ENCODE assay signal across 22 cellular contexts in genomic region chr1:66413139-66413755, GRCh38.
DNase-seq lines count a peak whose midpoint lies in the region; ATAC-seq and TF ChIP-seq lines count a peak whose summit lies in the region.
"Had no signal": no experiment of that assay in that cellular context is flagged by ENCODE, and none has a peak within 500 bp of the region (broad histone marks: within the 10 kb centered on the region; RNA-seq: fewer than 3 reads in every experiment).

No MANE protein-coding gene starts in this region.

- no peaks in the 10 kb centered on the region for H3K9me2 ChIP-seq in Loucy (replicated peaks; ENCODE audit: low read depth, low read length)

- H3K9me3 Mint-ChIP-seq in stimulated activated naive CD8-positive, alpha-beta T cell treated with anti-CD3 and anti-CD28 coated beads, Interleukin-15, Interleukin-2, amounts not matched to agents 100 ng/mL and 50 ng/mL, for 24 hours = peaks cover 32% of the 10 kb centered on the region
- H3K9me3 Mint-ChIP-seq in HFFc6 = peaks cover 16% of the 10 kb centered on the region
- peaks cover 44% of the 10 kb centered on the region for H3K9me3 Mint-ChIP-seq in nephron
- H3K9me3 Mint-ChIP-seq in H9 = peaks cover 36 to 41% of the 10 kb centered on the region in 2 experiments

- peak overlapping the region; percentile 15 for H3K4me2 ChIP-seq in Loucy (ENCODE audit: low read depth, low read length, poor library complexity, severe bottlenecking)
- no peak overlapping the region for H3K4me2 ChIP-seq in H9 (ENCODE audit: insufficient read depth, insufficient read length, low read length)

- peaks cover 9% of the 10 kb centered on the region for H3K36me3 Mint-ChIP-seq in stimulated activated naive CD8-positive, alpha-beta T cell treated with anti-CD3 and anti-CD28 coated beads, Interleukin-15, Interleukin-2, amounts not matched to agents 100 ng/mL and 50 ng/mL, for 24 hours (ENCODE audit: low read depth)
- peaks cover 13% of the 10 kb centered on the region for H3K36me3 Mint-ChIP-seq in HFFc6 (ENCODE audit: low read depth)
- no peaks in the 10 kb centered on the region for H3K36me3 Mint-ChIP-seq in nephron (ENCODE audit: low read depth)
- peaks cover 3 to 43% (median 28%) of the 10 kb centered on the region in 3 experiments; a peak in 6 of 7 replicates for H3K36me3 Mint-ChIP-seq in H9 (ENCODE audit: insufficient read depth in 1 of 3, low read depth in 3 of 3)

- no peak overlapping the region for H3K4me3 Mint-ChIP-seq in stimulated activated naive CD8-positive, alpha-beta T cell treated with anti-CD3 and anti-CD28 coated beads, Interleukin-15, Interleukin-2, amounts not matched to agents 100 ng/mL and 50 ng/mL, for 24 hours
- H3K4me3 Mint-ChIP-seq in HFFc6 = no peak overlapping the region
- H3K4me3 Mint-ChIP-seq in nephron = no peak overlapping the region
- H3K4me3 Mint-ChIP-seq in H9 = no peak overlapping the region
- H3K4me3 Mint-ChIP-seq: activated B cell treated with CpG ODN at 0.5 μM for 24 hours; effector memory CD8-positive, alpha-beta T cell; T-helper 1 cell treated with Interleukin-12 subunit alpha and Interleukin-12 subunit beta and Interleukin-4 antibody, amounts not matched to agents 30 μg/mL and 1 μg/mL, for 36 hours had no signal

- no peak overlapping the region for H2BK120ac ChIP-seq in H9 (ENCODE audit: low read depth, low read length, poor library complexity, severe bottlenecking)

- TF ChIP-seq CTCF in HFFc6 (IDR thresholded peaks at IDR 0.05) (no peak), Loucy (conservative IDR thresholded peaks at IDR 0.05; ENCODE audit: low read length) (no peak), nephron (IDR thresholded peaks at IDR 0.05; ENCODE audit: unreplicated experiment in 3 of 3) (no peak), H9 (conservative IDR thresholded peaks at IDR 0.05) (no peak)

- no peak overlapping the region for H3K27ac ChIP-seq in H9 (ENCODE audit: insufficient read length, low read depth, low read length)
- H3K27ac ChIP-seq: adrenal gland, neutrophil, right atrium auricular region, uterus had no signal

- H4K20me1 ChIP-seq in Loucy (ENCODE audit: insufficient read depth, low read length, poor library complexity, severe bottlenecking) (no peaks in the 10 kb centered on the region), H9 (ENCODE audit: control insufficient read depth, insufficient read depth, insufficient read length) (no peaks in the 10 kb centered on the region)

- no peaks in the 10 kb centered on the region for H3K36me3 ChIP-seq in Loucy (ENCODE audit: insufficient read depth, low read length)
- H3K36me3 ChIP-seq: adrenal gland, neutrophil, right atrium auricular region, uterus had no signal

- H3K27ac Mint-ChIP-seq in stimulated activated naive CD8-positive, alpha-beta T cell treated with anti-CD3 and anti-CD28 coated beads, Interleukin-15, Interleukin-2, amounts not matched to agents 100 ng/mL and 50 ng/mL, for 24 hours = peak overlapping the region; percentile 20
- H3K27ac Mint-ChIP-seq in HFFc6 (peak overlapping the region; percentile 22; the same call in 1 of the 2 replicates), nephron (peak overlapping the region in 2 of 3 experiments; percentile 6 to 81), H9 (no peak overlapping the region)
- H3K27ac Mint-ChIP-seq: activated B cell treated with CpG ODN at 0.5 μM for 24 hours; effector memory CD8-positive, alpha-beta T cell; T-helper 1 cell treated with Interleukin-12 subunit alpha and Interleukin-12 subunit beta and Interleukin-4 antibody, amounts not matched to agents 30 μg/mL and 1 μg/mL, for 36 hours had no signal

- H3F3A ChIP-seq in Loucy (ENCODE audit: low read depth) = no peaks in the 10 kb centered on the region

- H2BK15ac ChIP-seq in H9 (ENCODE audit: low read depth, low read length) = no peak overlapping the region

- H3K4me1 Mint-ChIP-seq in stimulated activated naive CD8-positive, alpha-beta T cell treated with anti-CD3 and anti-CD28 coated beads, Interleukin-15, Interleukin-2, amounts not matched to agents 100 ng/mL and 50 ng/mL, for 24 hours (ENCODE audit: low read depth) = peaks cover 13% of the 10 kb centered on the region
- H3K4me1 Mint-ChIP-seq in HFFc6 (ENCODE audit: low read depth) = peaks cover 47% of the 10 kb centered on the region
- H3K4me1 Mint-ChIP-seq in nephron = peaks cover 15% of the 10 kb centered on the region
- peaks cover 9 to 10% of the 10 kb centered on the region in 2 experiments for H3K4me1 Mint-ChIP-seq in H9

- no peak overlapping the region for H2BK12ac ChIP-seq in H9 (ENCODE audit: insufficient read length, low read depth, low read length)

- no peak overlapping the region for H3K23ac ChIP-seq in H9 (ENCODE audit: insufficient read length, low read depth, low read length)

- H3K27me3 Mint-ChIP-seq in stimulated activated naive CD8-positive, alpha-beta T cell treated with anti-CD3 and anti-CD28 coated beads, Interleukin-15, Interleukin-2, amounts not matched to agents 100 ng/mL and 50 ng/mL, for 24 hours = no peaks in the 10 kb centered on the region
- H3K27me3 Mint-ChIP-seq in HFFc6 (ENCODE audit: insufficient read depth) (peaks cover 3% of the 10 kb centered on the region; the same call in 1 of the 2 replicates), nephron (ENCODE audit: low read depth) (no peaks in the 10 kb centered on the region), H9 (ENCODE audit: low read depth) (peaks cover 5% of the 10 kb centered on the region; the same call in 1 of the 2 replicates)
- H3K27me3 Mint-ChIP-seq: activated B cell treated with CpG ODN at 0.5 μM for 24 hours; effector memory CD8-positive, alpha-beta T cell had no signal

- H3K79me2 ChIP-seq in Loucy (ENCODE audit: insufficient read depth, low read length) (no peaks in the 10 kb centered on the region), H9 (ENCODE audit: insufficient read depth, low read length) (no peaks in the 10 kb centered on the region)

- H3K9me3 ChIP-seq in Loucy (ENCODE audit: insufficient read depth, low read depth, low read length) (peaks cover 18% of the 10 kb centered on the region; the same call in 1 of the 2 replicates), H9 (ENCODE audit: control insufficient read depth, low read depth, low read length) (peaks cover 22% of the 10 kb centered on the region)
- H3K9me3 ChIP-seq: adrenal gland, neutrophil, uterus had no signal

- no CpG with 5 or more reads among the region's 1 CpG for WGBS in H9 (ENCODE audit: extremely low coverage, insufficient read length, low lambda C conversion rate)

- no peak overlapping the region for H4K5ac ChIP-seq in H9 (ENCODE audit: insufficient read length, low read depth, low read length)

- H3K79me1 ChIP-seq in H9 (ENCODE audit: insufficient read depth, low read depth, low read length, poor library complexity, severe bottlenecking) = no peaks in the 10 kb centered on the region

- no peak overlapping the region for H2AK5ac ChIP-seq in H9 (ENCODE audit: insufficient read length, low read length)

- H2AFZ ChIP-seq in Loucy (ENCODE audit: low read length) (no peak overlapping the region), H9 (ENCODE audit: low read length) (no peak overlapping the region)

- H3K4me3 ChIP-seq in Loucy (ENCODE audit: low read length, poor library complexity, severe bottlenecking) = no peak overlapping the region
- H3K4me3 ChIP-seq: adrenal gland, right atrium auricular region, uterus had no signal

- no peak overlapping the region for H3K14ac ChIP-seq in H9 (ENCODE audit: insufficient read depth, low read length)

- no peaks in the 10 kb centered on the region for H3K23me2 ChIP-seq in H9 (ENCODE audit: insufficient read length, low read depth, low read length, poor library complexity, severe bottlenecking)

- H3K9ac ChIP-seq in Loucy (ENCODE audit: low read depth, low read length, poor library complexity, severe bottlenecking) (no peak overlapping the region), H9 (ENCODE audit: extremely low read depth, insufficient read length, low read length) (no peak overlapping the region)

- no peak overlapping the region for H3K18ac ChIP-seq in H9 (ENCODE audit: insufficient read length, low read depth, low read length)

- H3T11ph ChIP-seq in H9 (ENCODE audit: low read length) = no peak overlapping the region

- DNase-seq in stimulated activated naive CD8-positive, alpha-beta T cell treated with anti-CD3 and anti-CD28 coated beads, Interleukin-15, Interleukin-2, amounts not matched to agents 100 U/mL and 50 U/mL, for 24 hours = no peak
- no peak for DNase-seq in HFFc6
- no peak for DNase-seq in CD1c-positive myeloid dendritic cell (ENCODE audit: extremely low spot score)
- DNase-seq in H9 = no peak
- DNase-seq: activated B cell treated with CpG ODN at 0.5 μM for 24 hours; activated effector memory CD4-positive, alpha-beta T cell treated with Interleukin-2 at 50 U/mL for 16 hours; adrenal gland; cerebellar nuclear complex; effector memory CD8-positive, alpha-beta T cell; GOT3; hypothalamus; KBM-7; kidney glomerular epithelial cell; NCI-H1105 had no signal

- H3K4ac ChIP-seq in H9 (ENCODE audit: low read depth, low read length) = no peak overlapping the region

- no peak overlapping the region for H2BK5ac ChIP-seq in H9 (ENCODE audit: insufficient read length, low read length)

- no peak overlapping the region for H4K8ac ChIP-seq in H9 (replicated peaks; ENCODE audit: insufficient read length, low read depth, low read length)

- peaks cover 27% of the 10 kb centered on the region for H3K4me1 ChIP-seq in Loucy (ENCODE audit: insufficient read depth, low read length, poor library complexity, severe bottlenecking)
- H3K4me1 ChIP-seq in H9 (ENCODE audit: insufficient read depth, low read length) = no peaks in the 10 kb centered on the region
- H3K4me1 ChIP-seq: adrenal gland, right atrium auricular region, uterus had no signal

- H4K91ac ChIP-seq in H9 (ENCODE audit: insufficient read length, low read depth, low read length) = no peak overlapping the region

- H3K27me3 ChIP-seq in Loucy (ENCODE audit: insufficient read depth, low read length, poor library complexity, severe bottlenecking) (no peaks in the 10 kb centered on the region), H9 (ENCODE audit: insufficient read depth, low read length) (no peaks in the 10 kb centered on the region; the same call in 1 of the 2 replicates)
- H3K27me3 ChIP-seq: adrenal gland, neutrophil, right atrium auricular region, uterus had no signal

- no peak overlapping the region for H2BK20ac ChIP-seq in H9 (ENCODE audit: low read depth, low read length, poor library complexity, severe bottlenecking)

- ATAC-seq in stimulated activated naive CD8-positive, alpha-beta T cell treated with anti-CD3 and anti-CD28 coated beads, Interleukin-15, Interleukin-2, amounts not matched to agents 100 U/mL and 50 U/mL, for 24 hours = no peak
- ATAC-seq in HG02840 (IDR thresholded peaks at IDR 0.05; ENCODE audit: low FRiP score, unreplicated experiment) = no peak
- ATAC-seq: effector memory CD8-positive, alpha-beta T cell had no signal

- no peak overlapping the region for H3K56ac ChIP-seq in H9 (ENCODE audit: insufficient read length, low read depth, low read length)

Comparison
In these comparisons a context has a peak if more than half of its experiments do, and no peak if none do; other contexts are left out.
1. H3K27ac Mint-ChIP-seq: peak in stimulated activated naive CD8-positive, alpha-beta T cell treated with anti-CD3 and anti-CD28 coated beads, Interleukin-15, Interleukin-2, amounts not matched to agents 100 ng/mL and 50 ng/mL, for 24 hours (single experiment), HFFc6 (single experiment) and nephron (2 of 3); none in H9 (0 of 3).